Comparison of ENCODE assay signal across 8 cellular contexts in the genomic region with DNA sequence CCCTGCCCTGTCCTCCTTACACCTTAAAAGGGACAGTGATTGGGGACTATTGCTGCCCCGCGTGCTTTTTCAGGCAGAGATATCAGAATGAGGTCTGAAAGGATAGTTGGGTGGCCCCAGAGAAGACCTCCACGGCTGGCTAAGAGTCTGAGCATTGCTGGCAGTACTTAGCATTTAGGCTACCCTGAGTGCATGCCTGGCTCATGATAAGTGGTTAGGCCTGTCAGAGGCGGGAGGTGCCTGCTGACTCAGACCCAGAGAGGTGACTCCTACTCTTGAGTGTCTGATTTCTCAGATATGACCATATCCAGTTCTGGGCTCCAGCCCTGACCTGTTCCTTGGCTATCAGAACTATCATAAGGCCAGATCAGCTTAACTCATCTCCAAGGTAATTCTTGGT.
A peak's percentile ranks its signal among the peaks of the same experiment; 100 is the strongest.
DNase-seq lines count a peak whose midpoint lies in the region; ATAC-seq, FAIRE-seq and TF ChIP-seq lines count a peak whose summit lies in the region.

No MANE protein-coding gene starts in this region.

- POLR2A ChIA-PET in K562 (lab: Yijun Ruan, JAX), result no interaction called here
- POLR2A ChIA-PET in naive thymus-derived CD8-positive, alpha-beta T cell (lab: Charles Lee), result no interaction called here

- no peaks in the 10 kb centered on the region for H3K9me1 ChIP-seq in K562 (ENCODE audit: control insufficient read depth, insufficient read depth, low read length)

- BruUV-seq in K562 (replicated peaks; lab: Mats Ljungman, UMichigan), result no TSS peak

- no peaks in the 10 kb centered on the region for H3K27me3 ChIP-seq in HUES6 (ENCODE audit: control insufficient read depth, insufficient read depth, low read length)
- H3K27me3 ChIP-seq in K562 (ENCODE audit: control insufficient read depth in 2 of 2, insufficient read depth in 2 of 2, low read length in 2 of 2), result no peaks in the 10 kb centered on the region

- H3K4me3 ChIP-seq in HUES6 (ENCODE audit: low read depth, low read length) (no peak overlapping the region), K562 (no peak overlapping the region)

- no peak for TF ChIP-seq POLR2A in K562 (conservative IDR thresholded peaks at IDR 0.05)

- no peaks in the 10 kb centered on the region for H3K9me3 ChIP-seq in HUES6 (ENCODE audit: control insufficient read depth, insufficient read depth, low read depth, low read length)
- no peaks in the 10 kb centered on the region for H3K9me3 ChIP-seq in K562 (replicated peaks; ENCODE audit: control insufficient read depth, insufficient read depth, low read depth, low read length)

- H3K4me2 ChIP-seq in K562 (ENCODE audit: insufficient read depth, low read length), result peak overlapping the region; percentile 41; the same call in 1 of the 2 replicates

- WGBS in K562 (ENCODE audit: insufficient coverage, low coverage, missing lambda C conversion rate), result 0% methylated on average over 4 of the region's 4 CpGs

- ATAC-seq in GM21390 (IDR thresholded peaks at IDR 0.05; ENCODE audit: unreplicated experiment) (peak; percentile 86), K562 (peak; percentile 95), GM21528 (IDR thresholded peaks at IDR 0.05; ENCODE audit: low FRiP score, unreplicated experiment) (no peak)
- ATAC-seq in naive thymus-derived CD8-positive, alpha-beta T cell, result no peak

- no peaks in the 10 kb centered on the region for H4K20me1 ChIP-seq in K562 (replicated peaks; ENCODE audit: control insufficient read depth, insufficient read depth, low read length)

- DNase-seq in COLO668 (lab: John Stamatoyannopoulos, UW; ENCODE audit: unreplicated experiment) (peak; percentile 67), K562 (ENCODE audit: extremely low read depth in 1 of 4, low spot score in 3 of 4) (peak; percentile 46 to 81 (median 66)), mesothelial cell of epicardium (ENCODE audit: low spot score in 2 of 2, unreplicated experiment in 2 of 2) (no peak), foreskin melanocyte (no peak)
- no peak for DNase-seq in naive thymus-derived CD8-positive, alpha-beta T cell

- H3K36me3 Mint-ChIP-seq in mesothelial cell of epicardium, result peaks cover 8% of the 10 kb centered on the region
- H3K36me3 Mint-ChIP-seq in naive thymus-derived CD8-positive, alpha-beta T cell, result no peaks in the 10 kb centered on the region

- H3K36me3 ChIP-seq in HUES6 (ENCODE audit: control insufficient read depth, insufficient read depth, low read length), result no peaks in the 10 kb centered on the region
- no peaks in the 10 kb centered on the region for H3K36me3 ChIP-seq in K562 (ENCODE audit: control insufficient read depth, insufficient read depth, low read length)

- peaks cover 98% of the 10 kb centered on the region for H3K4me1 Mint-ChIP-seq in mesothelial cell of epicardium
- H3K4me1 Mint-ChIP-seq in naive thymus-derived CD8-positive, alpha-beta T cell, result peaks cover 0 to 12% (median 2%) of the 10 kb centered on the region in 4 donors

- TF ChIP-seq RAD21 in K562 (CRISPR knock-in tag; conservative IDR thresholded peaks at IDR 0.05 in 1 of 2, IDR thresholded peaks at IDR 0.05 in 1 of 2), result no peak

- TF ChIP-seq EP300 in K562 (IDR thresholded peaks at IDR 0.05; ENCODE audit: low read length), result peak; percentile 70; the same call in 1 of the 2 replicates

- H3K9ac ChIP-seq in HUES6 (ENCODE audit: low read length), result peak overlapping the region; percentile 43
- H3K9ac ChIP-seq in K562 (ENCODE audit: insufficient read depth in 1 of 2, low read depth in 2 of 2, low read length in 2 of 2), result peak overlapping the region in 1 of 2 experiments; percentile 18; a peak in 1 of 4 replicates

- CTCF ChIA-PET in K562 (lab: Yijun Ruan, JAX; ENCODE audit: low intra/inter-chr PET ratio), result no interaction called here

- TF ChIP-seq CTCF in K562 (IDR thresholded peaks at IDR 0.05 in 2 of 3, conservative IDR thresholded peaks at IDR 0.05 in 1 of 3; ENCODE audit: insufficient read depth in 2 of 3, low read depth in 1 of 3, low read length in 3 of 3) (no peak), mesothelial cell of epicardium (IDR thresholded peaks at IDR 0.05; ENCODE audit: unreplicated experiment) (no peak)

- no peaks in the 10 kb centered on the region for H3K27me3 Mint-ChIP-seq in mesothelial cell of epicardium (ENCODE audit: low read depth)
- H3K27me3 Mint-ChIP-seq in naive thymus-derived CD8-positive, alpha-beta T cell, result peaks cover 1 to 24% (median 3%) of the 10 kb centered on the region in 5 donors

- no peak overlapping the region for H2AFZ ChIP-seq in K562 (ENCODE audit: low read depth, low read length)

- peak; percentile 96 for FAIRE-seq in K562 (lab: Jason Lieb, UNC)

- peak overlapping the region; percentile 95 for H3K27ac Mint-ChIP-seq in mesothelial cell of epicardium
- H3K27ac Mint-ChIP-seq in naive thymus-derived CD8-positive, alpha-beta T cell, result no peak overlapping the region

- no peaks in the 10 kb centered on the region for H3K79me2 ChIP-seq in K562 (ENCODE audit: control insufficient read depth, insufficient read depth, low read length)

- H3K4me1 ChIP-seq in HUES6 (ENCODE audit: control insufficient read depth, insufficient read depth, low read length), result peaks cover 60% of the 10 kb centered on the region
- peaks cover 4 to 53% of the 10 kb centered on the region in 2 experiments; a peak in 4 of 5 replicates for H3K4me1 ChIP-seq in K562 (replicated peaks in 1 of 2; ENCODE audit: control insufficient read depth in 2 of 2, insufficient read depth in 2 of 2, low read length in 2 of 2)

- no peak overlapping the region for H3K4me3 Mint-ChIP-seq in mesothelial cell of epicardium
- H3K4me3 Mint-ChIP-seq in naive thymus-derived CD8-positive, alpha-beta T cell, result no peak overlapping the region

- no peaks in the 10 kb centered on the region for H3K9me3 Mint-ChIP-seq in mesothelial cell of epicardium
- H3K9me3 Mint-ChIP-seq in naive thymus-derived CD8-positive, alpha-beta T cell, result peaks cover 0 to 6% (median 0%) of the 10 kb centered on the region in 9 donors

- intact Hi-C loops in K562 (cut with micrococcal nuclease), result no loop called here

- peak overlapping the region; percentile 44 for H3K27ac ChIP-seq in HUES6 (ENCODE audit: low read depth, low read length)
- H3K27ac ChIP-seq in K562 (ENCODE audit: extremely low read depth, low read depth, low read length), result peak overlapping the region; percentile 38; the same call in 2 of the 3 replicates

- in situ Hi-C loops in K562 (cut with MboI), result no loop called here

TF ChIP-seq in K562, 482 proteins besides CTCF, POLR2A, EP300 and RAD21 (continues in another document):
- TF ChIP-seq, protein P1, sequence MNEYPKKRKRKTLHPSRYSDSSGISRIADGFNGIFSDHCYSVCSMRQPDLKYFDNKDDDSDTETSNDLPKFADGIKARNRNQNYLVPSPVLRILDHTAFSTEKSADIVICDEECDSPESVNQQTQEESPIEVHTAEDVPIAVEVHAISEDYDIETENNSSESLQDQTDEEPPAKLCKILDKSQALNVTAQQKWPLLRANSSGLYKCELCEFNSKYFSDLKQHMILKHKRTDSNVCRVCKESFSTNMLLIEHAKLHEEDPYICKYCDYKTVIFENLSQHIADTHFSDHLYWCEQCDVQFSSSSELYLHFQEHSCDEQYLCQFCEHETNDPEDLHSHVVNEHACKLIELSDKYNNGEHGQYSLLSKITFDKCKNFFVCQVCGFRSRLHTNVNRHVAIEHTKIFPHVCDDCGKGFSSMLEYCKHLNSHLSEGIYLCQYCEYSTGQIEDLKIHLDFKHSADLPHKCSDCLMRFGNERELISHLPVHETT (CRISPR knock-in tag; conservative IDR thresholded peaks at IDR 0.05 in 1 of 2, IDR thresholded peaks at IDR 0.05 in 1 of 2), result no peak
- TF ChIP-seq NCOA2 (IDR thresholded peaks at IDR 0.05; ENCODE audit: partially characterized antibody in 2 of 2), result no peak
- no peak for TF ChIP-seq NFATC3 (IDR thresholded peaks at IDR 0.05)
- TF ChIP-seq ZNF584 (CRISPR knock-in tag; IDR thresholded peaks at IDR 0.05; ENCODE audit: low read depth), result 0 out of 2 replicates have a peak, but pooled peaks have one; percentile 14
- TF ChIP-seq DACH1 (IDR thresholded peaks at IDR 0.05; ENCODE audit: partially characterized antibody), result no peak
- peak; percentile 74 for TF ChIP-seq CREM (IDR thresholded peaks at IDR 0.05; ENCODE audit: low read depth)
- TF ChIP-seq, protein P2, sequence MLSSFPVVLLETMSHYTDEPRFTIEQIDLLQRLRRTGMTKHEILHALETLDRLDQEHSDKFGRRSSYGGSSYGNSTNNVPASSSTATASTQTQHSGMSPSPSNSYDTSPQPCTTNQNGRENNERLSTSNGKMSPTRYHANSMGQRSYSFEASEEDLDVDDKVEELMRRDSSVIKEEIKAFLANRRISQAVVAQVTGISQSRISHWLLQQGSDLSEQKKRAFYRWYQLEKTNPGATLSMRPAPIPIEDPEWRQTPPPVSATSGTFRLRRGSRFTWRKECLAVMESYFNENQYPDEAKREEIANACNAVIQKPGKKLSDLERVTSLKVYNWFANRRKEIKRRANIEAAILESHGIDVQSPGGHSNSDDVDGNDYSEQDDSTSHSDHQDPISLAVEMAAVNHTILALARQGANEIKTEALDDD (IDR thresholded peaks at IDR 0.05), result peak; percentile 87
- TF ChIP-seq HNRNPK (IDR thresholded peaks at IDR 0.05; ENCODE audit: low read depth, low read length, poor library complexity, severe bottlenecking), result no peak
- TF ChIP-seq ZNF766 (CRISPR knock-in tag; conservative IDR thresholded peaks at IDR 0.05), result 0 out of 2 replicates have a peak, but pooled peaks have one; percentile 37
- TF ChIP-seq, protein P3, sequence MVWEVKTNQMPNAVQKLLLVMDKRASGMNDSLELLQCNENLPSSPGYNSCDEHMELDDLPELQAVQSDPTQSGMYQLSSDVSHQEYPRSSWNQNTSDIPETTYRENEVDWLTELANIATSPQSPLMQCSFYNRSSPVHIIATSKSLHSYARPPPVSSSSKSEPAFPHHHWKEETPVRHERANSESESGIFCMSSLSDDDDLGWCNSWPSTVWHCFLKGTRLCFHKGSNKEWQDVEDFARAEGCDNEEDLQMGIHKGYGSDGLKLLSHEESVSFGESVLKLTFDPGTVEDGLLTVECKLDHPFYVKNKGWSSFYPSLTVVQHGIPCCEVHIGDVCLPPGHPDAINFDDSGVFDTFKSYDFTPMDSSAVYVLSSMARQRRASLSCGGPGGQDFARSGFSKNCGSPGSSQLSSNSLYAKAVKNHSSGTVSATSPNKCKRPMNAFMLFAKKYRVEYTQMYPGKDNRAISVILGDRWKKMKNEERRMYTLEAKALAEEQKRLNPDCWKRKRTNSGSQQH (CRISPR knock-in tag; IDR thresholded peaks at IDR 0.05), result no peak
- TF ChIP-seq PML (IDR thresholded peaks at IDR 0.05; ENCODE audit: low read length), result peak; percentile 48
- TF ChIP-seq THRAP3 (IDR thresholded peaks at IDR 0.05; ENCODE audit: borderline replicate concordance), result no peak

Comparison
In these comparisons a context has a peak if more than half of its experiments do, and no peak if none do; other contexts are left out.
1. DNase-seq: peak in COLO668 (single experiment) and K562 (4 of 4); none in mesothelial cell of epicardium (0 of 2), naive thymus-derived CD8-positive, alpha-beta T cell (0 of 10) and foreskin melanocyte (single experiment).
2. ATAC-seq: peak in GM21390 (single experiment) and K562 (single experiment); none in naive thymus-derived CD8-positive, alpha-beta T cell (0 of 2) and GM21528 (single experiment).